ENCODE assay signal across 19 cellular contexts in the genomic region with DNA sequence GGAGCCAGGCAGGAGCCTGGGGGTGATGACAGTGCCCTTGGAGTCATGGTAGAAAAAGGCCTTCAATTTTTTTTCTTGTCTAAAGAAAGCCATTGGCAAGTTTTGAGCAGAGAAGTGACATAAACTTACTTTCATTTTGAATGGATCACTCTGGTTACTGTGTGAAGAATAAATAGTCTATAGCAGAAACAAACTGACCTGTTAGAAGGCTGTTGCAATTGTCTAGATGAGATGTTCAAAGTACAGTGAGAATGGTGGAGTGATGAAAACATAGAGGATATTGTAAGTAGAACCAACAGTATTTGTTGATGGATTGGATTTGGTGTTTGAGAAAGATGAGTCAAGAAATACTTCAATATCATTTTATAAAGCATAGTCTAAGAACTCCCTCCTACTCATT.
"Had no signal": no experiment of that assay in that cellular context is flagged by ENCODE, and none has a peak within 500 bp of the region (broad histone marks: within the 10 kb centered on the region; RNA-seq: fewer than 3 reads in every experiment).

No MANE protein-coding gene starts in this region.

- H3K27ac ChIP-seq: heart left ventricle, neutrophil, spleen, tibial artery, upper lobe of right lung, vagina had no signal

- FAIRE-seq: endometrium, frontal cortex had no signal

- H3K4me3 ChIP-seq: heart left ventricle, spleen, tibial artery, upper lobe of right lung, vagina had no signal

- H3K4me1 ChIP-seq: heart left ventricle, spleen, tibial artery, upper lobe of right lung, vagina had no signal

- H3K9me3 ChIP-seq: heart left ventricle, neutrophil, spleen, tibial artery, upper lobe of right lung, vagina had no signal

- H3K27me3 ChIP-seq: heart left ventricle, neutrophil, spleen, tibial artery, upper lobe of right lung, vagina had no signal

- ATAC-seq: esophagus mucosa; heart left ventricle; left lobe of liver; naive thymus-derived CD8-positive, alpha-beta T cell; sciatic nerve; stimulated activated memory B cell treated with anti-CD40 and anti-IgM and Interleukin-4, amounts not matched to agents 10 μg/mL and 1 μg/mL and 100 μg/mL, for 72 hours; upper lobe of right lung had no signal

- H3K36me3 ChIP-seq: heart left ventricle, neutrophil, spleen, tibial artery, upper lobe of right lung, vagina had no signal

- DNase-seq: effector memory CD4-positive, alpha-beta T cell; heart left ventricle; islet precursor cell; mammary epithelial cell; naive thymus-derived CD8-positive, alpha-beta T cell; spleen; stimulated activated CD4-positive, alpha-beta T cell treated with anti-CD3 and anti-CD28 coated beads, Interleukin-15, amount 100 ng/mL, for 24 hours; stimulated activated CD4-positive, alpha-beta T cell treated with anti-CD3 and anti-CD28 coated beads, Interleukin-1b, Interleukin-23, amount 100 ng/mL, for 48 hours; stimulated activated CD4-positive, alpha-beta T cell treated with anti-CD3 and anti-CD28 coated beads, Interleukin-4, amount 100 ng/mL, for 24 hours; tibial artery; upper lobe of right lung had no signal
